Comparison of ENCODE assay signal across 28 cellular contexts in genomic region chr9:22718653-22719052, GRCh38.
DNase-seq lines count a peak whose midpoint lies in the region; ATAC-seq, FAIRE-seq and TF ChIP-seq lines count a peak whose summit lies in the region.
"Had no signal": no experiment of that assay in that cellular context is flagged by ENCODE, and none has a peak within 500 bp of the region (broad histone marks: within the 10 kb centered on the region; RNA-seq: fewer than 3 reads in every experiment).

No MANE protein-coding gene starts in this region.

- H4K20me1 ChIP-seq in GM23338 (replicated peaks; ENCODE audit: insufficient read depth) = no peaks in the 10 kb centered on the region

- no peaks in the 10 kb centered on the region; the same call in 1 of the 2 replicates for H3K36me3 ChIP-seq in GM23338 (ENCODE audit: insufficient read depth)
- H3K36me3 ChIP-seq in adipocyte (ENCODE audit: control insufficient read depth, insufficient read depth, low read length, severe bottlenecking) = peaks cover 4% of the 10 kb centered on the region
- no peaks in the 10 kb centered on the region for H3K36me3 ChIP-seq in kidney epithelial cell (ENCODE audit: control insufficient read depth, insufficient read depth, low read length)
- H3K36me3 ChIP-seq in suprapubic skin = no peaks in the 10 kb centered on the region
- no peaks in the 10 kb centered on the region for H3K36me3 ChIP-seq in kidney (ENCODE audit: control insufficient read depth in 1 of 2, insufficient read depth in 2 of 2, low read length in 2 of 2)
- H3K36me3 ChIP-seq: cardiac muscle cell, heart left ventricle, MG63, ovary, right lobe of liver, thoracic aorta, WERI-Rb-1 had no signal

- peaks cover 17% of the 10 kb centered on the region for H3K9me3 Mint-ChIP-seq in GM23338

- 75% methylated on average over 1 of the region's 1 CpG for WGBS in suprapubic skin

- no peak overlapping the region for H3K27ac ChIP-seq in GM23338 (ENCODE audit: low read depth)
- H3K27ac ChIP-seq in suprapubic skin = no peak overlapping the region
- H3K27ac ChIP-seq in kidney (ENCODE audit: low read depth in 2 of 2, low read length in 2 of 2) = no peak overlapping the region
- H3K27ac ChIP-seq: cardiac muscle cell, heart left ventricle, ovary, right lobe of liver, thoracic aorta, WERI-Rb-1 had no signal

- no peak overlapping the region for H3K27ac Mint-ChIP-seq in GM23338
- H3K27ac Mint-ChIP-seq: activated CD4-positive, alpha-beta T cell treated with anti-CD3 and anti-CD28 coated beads, Interleukin-2, amount 10 ng/mL, durations not matched to agents 24 days and 14 days; activated CD8-positive, alpha-beta memory T cell treated with anti-CD3 and anti-CD28 coated beads, Interleukin-2, amount 10 ng/mL, durations not matched to agents 7 days and 5 days; activated naive CD4-positive, alpha-beta T cell treated with anti-CD3 and anti-CD28 coated beads, Interleukin-2, amount 10 ng/mL, durations not matched to agents 7 days and 5 days; activated T-cell treated with anti-CD3 and anti-CD28 coated beads, Interleukin-2, amount 50 U/mL, for 72 hours; dendritic cell treated with granulocyte-macrophage colony-stimulating factor and Interleukin-4, amounts not matched to agents 40 ng/mL and 50 ng/mL, for 4 days; naive B cell had no signal

- no peaks in the 10 kb centered on the region for H3K9me2 ChIP-seq in GM23338 (ENCODE audit: insufficient read depth)

- no peak for TF ChIP-seq EP300 in suprapubic skin (IDR thresholded peaks at IDR 0.05)

- H3K27me3 ChIP-seq in GM23338 (ENCODE audit: insufficient read depth) (no peaks in the 10 kb centered on the region), adipocyte (replicated peaks; ENCODE audit: control insufficient read depth, insufficient read depth, low read length) (no peaks in the 10 kb centered on the region), kidney epithelial cell (ENCODE audit: control insufficient read depth, insufficient read depth, low read length) (no peaks in the 10 kb centered on the region), suprapubic skin (no peaks in the 10 kb centered on the region)
- H3K27me3 ChIP-seq: cardiac muscle cell, heart left ventricle, MG63, ovary, right lobe of liver had no signal

- peaks cover 4% of the 10 kb centered on the region for H3K9me3 ChIP-seq in adipocyte (ENCODE audit: control insufficient read depth, low read length)
- no peaks in the 10 kb centered on the region for H3K9me3 ChIP-seq in suprapubic skin
- H3K9me3 ChIP-seq in kidney (ENCODE audit: control insufficient read depth in 1 of 2, low read length in 2 of 2) = no peaks in the 10 kb centered on the region
- H3K9me3 ChIP-seq: MG63, ovary, right lobe of liver, thoracic aorta had no signal

- intact Hi-C loops in kidney (cut with DNase I) = no loop called here

- peaks cover 13% of the 10 kb centered on the region; the same call in 2 of the 3 replicates for H3K4me1 Mint-ChIP-seq in GM23338
- H3K4me1 Mint-ChIP-seq: activated CD4-positive, alpha-beta T cell treated with anti-CD3 and anti-CD28 coated beads, Interleukin-2, amount 10 ng/mL, durations not matched to agents 24 days and 14 days; activated CD8-positive, alpha-beta memory T cell treated with anti-CD3 and anti-CD28 coated beads, Interleukin-2, amount 10 ng/mL, durations not matched to agents 7 days and 5 days; activated naive CD4-positive, alpha-beta T cell treated with anti-CD3 and anti-CD28 coated beads, Interleukin-2, amount 10 ng/mL, durations not matched to agents 7 days and 5 days; naive B cell had no signal

- peaks cover 9% of the 10 kb centered on the region for H3K36me3 Mint-ChIP-seq in GM23338 (ENCODE audit: low read depth)
- H3K36me3 Mint-ChIP-seq: activated CD8-positive, alpha-beta memory T cell treated with anti-CD3 and anti-CD28 coated beads, Interleukin-2, amount 10 ng/mL, durations not matched to agents 7 days and 5 days; activated naive CD4-positive, alpha-beta T cell treated with anti-CD3 and anti-CD28 coated beads, Interleukin-2, amount 10 ng/mL, durations not matched to agents 7 days and 5 days; naive B cell had no signal

- no peak overlapping the region for H2AFZ ChIP-seq in GM23338

- TF ChIP-seq POLR2A in suprapubic skin (IDR thresholded peaks at IDR 0.05) = no peak

- H3K4me1 ChIP-seq in GM23338 (ENCODE audit: insufficient read depth) = 0 out of 2 replicates have a peak, but pooled peaks cover 4% of the 10 kb centered on the region
- peaks cover 10% of the 10 kb centered on the region for H3K4me1 ChIP-seq in adipocyte (ENCODE audit: control insufficient read depth, insufficient read depth, low read length)
- H3K4me1 ChIP-seq in suprapubic skin = no peaks in the 10 kb centered on the region
- no peaks in the 10 kb centered on the region for H3K4me1 ChIP-seq in kidney (ENCODE audit: control insufficient read depth in 1 of 2, insufficient read depth in 1 of 2, low read depth in 1 of 2, low read length in 2 of 2)
- H3K4me1 ChIP-seq: heart left ventricle, right lobe of liver had no signal

- FAIRE-seq in A204.1 (lab: Jason Lieb, UNC) = peak; percentile 84
- FAIRE-seq in kidney (lab: Jason Lieb, UNC) = no peak
- FAIRE-seq: endothelial cell of umbilical vein had no signal

- no peak overlapping the region for H3K4me2 ChIP-seq in GM23338

- no peak overlapping the region for H3K4me3 ChIP-seq in GM23338
- no peak overlapping the region for H3K4me3 ChIP-seq in adipocyte (ENCODE audit: low read length)
- no peak overlapping the region for H3K4me3 ChIP-seq in kidney epithelial cell (ENCODE audit: low read depth, low read length)
- no peak overlapping the region for H3K4me3 ChIP-seq in suprapubic skin
- no peak overlapping the region for H3K4me3 ChIP-seq in kidney (ENCODE audit: low read length in 2 of 2)
- H3K4me3 ChIP-seq: cardiac muscle cell, heart left ventricle, MG63, ovary, right lobe of liver, thoracic aorta had no signal

- ATAC-seq in GM23338 = no peak
- ATAC-seq: activated CD8-positive, alpha-beta memory T cell treated with anti-CD3 and anti-CD28 coated beads, Interleukin-2, amount 10 ng/mL, durations not matched to agents 7 days and 5 days; activated T-cell treated with anti-CD3 and anti-CD28 coated beads, Interleukin-2, amount 50 U/mL, for 72 hours; heart left ventricle; right lobe of liver had no signal

- TF ChIP-seq CTCF in GM23338 (conservative IDR thresholded peaks at IDR 0.05; ENCODE audit: low read depth in 2 of 2) (no peak; a peak in 1 of 4 replicates), kidney epithelial cell (IDR thresholded peaks at IDR 0.05; ENCODE audit: insufficient read depth, low read length, poor library complexity, severe bottlenecking) (peak; percentile 19), suprapubic skin (IDR thresholded peaks at IDR 0.05) (no peak), kidney (IDR thresholded peaks at IDR 0.05; ENCODE audit: borderline replicate concordance, extremely low read depth, insufficient read depth) (no peak)

- no peaks in the 10 kb centered on the region for H3F3A ChIP-seq in GM23338 (replicated peaks; ENCODE audit: low read depth)

- H3K79me2 ChIP-seq in GM23338 (replicated peaks; ENCODE audit: insufficient read depth) = no peaks in the 10 kb centered on the region

- H3K27me3 Mint-ChIP-seq in GM23338 (ENCODE audit: insufficient read depth, low read depth, poor library complexity) = peaks cover 2% of the 10 kb centered on the region
- H3K27me3 Mint-ChIP-seq: activated CD4-positive, alpha-beta T cell treated with anti-CD3 and anti-CD28 coated beads, Interleukin-2, amount 10 ng/mL, durations not matched to agents 24 days and 14 days; activated CD8-positive, alpha-beta memory T cell treated with anti-CD3 and anti-CD28 coated beads, Interleukin-2, amount 10 ng/mL, durations not matched to agents 7 days and 5 days; activated naive CD4-positive, alpha-beta T cell treated with anti-CD3 and anti-CD28 coated beads, Interleukin-2, amount 10 ng/mL, durations not matched to agents 7 days and 5 days; dendritic cell treated with granulocyte-macrophage colony-stimulating factor and Interleukin-4, amounts not matched to agents 40 ng/mL and 50 ng/mL, for 4 days; naive B cell had no signal

- DNase-seq in GM23338 (ENCODE audit: low spot score) = peak; percentile 1
- DNase-seq in adipocyte (ENCODE audit: low read depth) = peak; percentile 18
- no peak for DNase-seq in kidney epithelial cell (ENCODE audit: low read depth)
- DNase-seq in NCI-H2029 (lab: John Stamatoyannopoulos, UW) = no peak
- DNase-seq in NCI-H2227 treated with DMSO at 0.1 percent for 48 hours (lab: John Stamatoyannopoulos, UW) = no peak
- no peak for DNase-seq in suprapubic skin (ENCODE audit: low spot score in 2 of 2)
- DNase-seq in kidney = no peak
- DNase-seq: activated CD4-positive, alpha-beta T cell treated with anti-CD3 and anti-CD28 coated beads, Interleukin-2, amount 10 ng/mL, durations not matched to agents 24 days and 14 days; activated CD8-positive, alpha-beta memory T cell treated with anti-CD3 and anti-CD28 coated beads, Interleukin-2, amount 10 ng/mL, durations not matched to agents 7 days and 5 days; activated naive CD4-positive, alpha-beta T cell treated with anti-CD3 and anti-CD28 coated beads, Interleukin-2, amount 10 ng/mL, durations not matched to agents 7 days and 5 days; activated T-cell treated with anti-CD3 and anti-CD28 coated beads, Interleukin-2, amount 50 U/mL, for 72 hours; C1 segment of cervical spinal cord; heart left ventricle; MG63; naive B cell; NCI-H1417; NCI-H2107; ovary; right lobe of liver; stimulated activated CD4-positive, alpha-beta T cell treated with anti-CD3 and anti-CD28 coated beads, Interleukin-4, amount 100 ng/mL, for 4 hours; stimulated activated naive CD4-positive, alpha-beta T cell; T-helper 2 cell; WERI-Rb-1 had no signal

- H3K9ac ChIP-seq in adipocyte (ENCODE audit: low read length) (no peak overlapping the region), kidney (ENCODE audit: low read length in 2 of 2) (no peak overlapping the region)

- H3K4me3 Mint-ChIP-seq in GM23338 = no peak overlapping the region
- H3K4me3 Mint-ChIP-seq: activated CD4-positive, alpha-beta T cell treated with anti-CD3 and anti-CD28 coated beads, Interleukin-2, amount 10 ng/mL, durations not matched to agents 24 days and 14 days; activated CD8-positive, alpha-beta memory T cell treated with anti-CD3 and anti-CD28 coated beads, Interleukin-2, amount 10 ng/mL, durations not matched to agents 7 days and 5 days; activated naive CD4-positive, alpha-beta T cell treated with anti-CD3 and anti-CD28 coated beads, Interleukin-2, amount 10 ng/mL, durations not matched to agents 7 days and 5 days; activated T-cell treated with anti-CD3 and anti-CD28 coated beads, Interleukin-2, amount 50 U/mL, for 72 hours; dendritic cell treated with granulocyte-macrophage colony-stimulating factor and Interleukin-4, amounts not matched to agents 40 ng/mL and 50 ng/mL, for 4 days; naive B cell had no signal

TF ChIP-seq in GM23338, 12 proteins besides CTCF, POLR2A, EP300 and RAD21 (continues in another document):
- TF ChIP-seq NANOG (IDR thresholded peaks at IDR 0.05; ENCODE audit: borderline replicate concordance) (no peak), ZNF331 (CRISPR knock-in tag; IDR thresholded peaks at IDR 0.05; ENCODE audit: low read depth) (no peak)

Comparison
In these comparisons a context has a peak if more than half of its experiments do, and no peak if none do; other contexts are left out.
1. DNase-seq: peak in GM23338 (single experiment) and adipocyte (single experiment); none in kidney epithelial cell (single experiment), NCI-H2029 (single experiment), NCI-H2227 treated with DMSO at 0.1 percent for 48 hours (single experiment), suprapubic skin (0 of 2) and kidney (single experiment).